In the genomic region with DNA sequence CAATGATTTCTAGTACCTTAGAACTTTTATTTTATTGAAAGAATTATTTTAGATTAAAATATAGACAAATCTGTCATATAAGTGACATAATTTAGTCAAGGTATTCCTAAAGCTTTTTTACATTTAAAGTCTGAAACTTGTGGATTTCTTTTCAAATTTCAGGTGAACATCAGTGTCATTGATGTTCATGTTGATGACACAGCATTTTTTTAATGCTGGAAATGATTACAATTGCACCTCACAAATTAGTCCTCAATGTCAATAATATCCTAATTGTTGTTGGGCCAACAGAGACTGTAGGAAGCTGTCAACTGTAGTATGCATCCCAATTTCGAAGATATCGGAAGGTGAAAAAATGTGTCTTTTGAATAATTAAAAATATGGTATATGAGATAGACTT, we compare ENCODE assay signal across 28 cellular contexts.
"Had no signal": no experiment of that assay in that cellular context is flagged by ENCODE, and none has a peak within 500 bp of the region (broad histone marks: within the 10 kb centered on the region; RNA-seq: fewer than 3 reads in every experiment).

No MANE protein-coding gene starts in this region.

- H3K27me3 ChIP-seq: neural progenitor cell, ovary, suprapubic skin, testis, tibial artery, transverse colon, uterus had no signal

- H3K27ac ChIP-seq: neural progenitor cell, ovary, parathyroid adenoma, psoas muscle, skin epidermis, spleen, suprapubic skin, testis, tibial artery, transverse colon, upper lobe of right lung, uterus had no signal

- H3K36me3 ChIP-seq: neural progenitor cell, ovary, spleen, suprapubic skin, tibial artery, transverse colon, upper lobe of right lung, uterus had no signal

- H3K4me3 ChIP-seq: neural progenitor cell, ovary, psoas muscle, skin epidermis, smooth muscle cell, spleen, suprapubic skin, testis, tibial artery, transverse colon, upper lobe of right lung, uterus had no signal

- H3K79me2 ChIP-seq: parathyroid adenoma had no signal

- H3K4me1 ChIP-seq: parathyroid adenoma, psoas muscle, spleen, suprapubic skin, tibial artery, transverse colon, upper lobe of right lung, uterus had no signal

- ATAC-seq: natural killer cell; psoas muscle; right cardiac atrium; sciatic nerve; stimulated activated memory B cell treated with anti-CD40 and anti-IgM and Interleukin-4, amounts not matched to agents 10 μg/mL and 1 μg/mL and 100 μg/mL, for 72 hours; stimulated activated naive CD8-positive, alpha-beta T cell treated with anti-CD3 and anti-CD28 coated beads, Interleukin-15, amount 100 ng/mL, for 72 hours; stimulated activated naive CD8-positive, alpha-beta T cell treated with anti-CD3 and anti-CD28 coated beads, Interleukin-15, Interleukin-2, amounts not matched to agents 100 U/mL and 50 U/mL, for 24 hours; upper lobe of right lung had no signal

- H3K9me3 ChIP-seq: ovary, psoas muscle, spleen, suprapubic skin, testis, tibial artery, transverse colon, upper lobe of right lung, uterus had no signal

- H2AFZ ChIP-seq: parathyroid adenoma had no signal

- H3K4me2 ChIP-seq: smooth muscle cell had no signal

- H3K9ac ChIP-seq: neural progenitor cell, parathyroid adenoma had no signal

- DNase-seq: natural killer cell; occipital lobe; ovary; posterior cingulate gyrus; psoas muscle; right cardiac atrium; spleen; stimulated activated CD4-positive, alpha-beta T cell treated with anti-CD3 and anti-CD28 coated beads, Interleukin-12 subunit alpha, Interleukin-12 subunit beta, amount 100 ng/mL, for 4 hours; stimulated activated CD4-positive, alpha-beta T cell treated with anti-CD3 and anti-CD28 coated beads, Interleukin-1b, Interleukin-23, amount 100 ng/mL, for 48 hours; stimulated activated CD4-positive, alpha-beta T cell treated with anti-CD3 and anti-CD28 coated beads, Interleukin-4, amount 100 ng/mL, for 1 hour; stimulated activated CD4-positive, alpha-beta T cell treated with anti-CD3 and anti-CD28 coated beads, Interleukin-4, amount 100 ng/mL, for 4 hours; stimulated activated CD8-positive, alpha-beta memory T cell treated with anti-CD3 and anti-CD28 coated beads, Interleukin-4, amount 100 ng/mL, for 48 hours; stimulated activated naive CD4-positive, alpha-beta T cell; stimulated activated naive CD8-positive, alpha-beta T cell treated with anti-CD3 and anti-CD28 coated beads, Interleukin-15, amount 100 ng/mL, for 72 hours; stimulated activated naive CD8-positive, alpha-beta T cell treated with anti-CD3 and anti-CD28 coated beads, Interleukin-15, Interleukin-2, amounts not matched to agents 100 U/mL and 50 U/mL, for 24 hours; substantia nigra; testis; tibial artery; transverse colon; upper lobe of right lung; uterus had no signal
